Comparison of ENCODE assay signal across 20 cellular contexts in the genomic region with DNA sequence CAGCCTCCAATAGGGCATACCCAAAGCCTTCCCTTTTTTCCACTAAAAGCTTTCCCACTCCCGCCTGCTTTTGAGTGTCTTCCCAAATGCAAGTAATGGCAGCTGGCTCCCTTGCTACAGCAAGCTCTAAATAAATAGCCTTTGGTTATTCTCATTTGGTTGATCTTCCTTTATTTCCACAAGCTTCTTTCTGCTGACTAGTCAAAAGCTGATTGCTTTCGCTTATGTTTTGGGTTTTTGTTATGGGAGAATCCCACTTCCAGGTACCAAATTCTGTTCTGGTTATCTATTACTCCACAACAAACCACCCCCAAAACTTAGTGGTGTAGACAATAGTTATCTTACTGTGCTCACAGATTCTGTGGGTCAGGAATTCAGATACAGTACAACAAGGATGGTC. TPM values are rescaled to one million over a fixed set of nuclear protein-coding genes. Genes with fewer than 3 reads are reported as not detected.
A peak's percentile ranks its signal among the peaks of the same experiment; 100 is the strongest.
DNase-seq lines count a peak whose midpoint lies in the region; ATAC-seq and TF ChIP-seq lines count a peak whose summit lies in the region.
"Had no signal": no experiment of that assay in that cellular context is flagged by ENCODE, and none has a peak within 500 bp of the region (broad histone marks: within the 10 kb centered on the region; RNA-seq: fewer than 3 reads in every experiment).

No MANE protein-coding gene starts in this region.

- H2BK20ac ChIP-seq in IMR-90 (ENCODE audit: low read depth, low read length): no peak overlapping the region

- H2BK5ac ChIP-seq in IMR-90 (ENCODE audit: low read depth, low read length, poor library complexity, severe bottlenecking): no peak overlapping the region

- no peak overlapping the region for H2AK9ac ChIP-seq in IMR-90 (replicated peaks; ENCODE audit: low read depth, low read length, poor library complexity)

- H4K91ac ChIP-seq in IMR-90 (ENCODE audit: insufficient read depth, low read depth, low read length): no peak overlapping the region

- no peaks in the 10 kb centered on the region for H3K9me2 ChIP-seq in hepatocyte (replicated peaks; ENCODE audit: insufficient read depth)

- H2AFZ ChIP-seq in IMR-90 (replicated peaks; ENCODE audit: low read length, poor library complexity): no peak overlapping the region
- H2AFZ ChIP-seq in hepatocyte: no peak overlapping the region
- H2AFZ ChIP-seq: GM23248 had no signal

- no peak overlapping the region for H3K9ac ChIP-seq in IMR-90 (ENCODE audit: low read depth, low read length)
- H3K9ac ChIP-seq: GM23248 had no signal

- H3K9me3 ChIP-seq in IMR-90 (ENCODE audit: control insufficient read depth, insufficient read depth, low read length) (no peaks in the 10 kb centered on the region), hepatocyte (ENCODE audit: low read depth) (no peaks in the 10 kb centered on the region), tibial nerve (peaks cover 0 to 11% (median 0%) of the 10 kb centered on the region in 4 donors)

- H2AK5ac ChIP-seq in IMR-90 (ENCODE audit: low read depth, low read length): no peak overlapping the region

- no peaks in the 10 kb centered on the region for H3K79me2 ChIP-seq in hepatocyte

- no peak for TF ChIP-seq RAD21 in IMR-90 (IDR thresholded peaks at IDR 0.05; ENCODE audit: low read length)

- H3K23ac ChIP-seq in IMR-90 (ENCODE audit: low read depth, low read length): no peak overlapping the region

- in situ Hi-C loops in IMR-90 (cut with MboI; ENCODE audit: low sequenced_read_pairs): no loop called here

- H4K5ac ChIP-seq in IMR-90 (ENCODE audit: low read depth, low read length): no peak overlapping the region

- H3K27ac ChIP-seq in IMR-90 (ENCODE audit: insufficient read depth, low read length) (no peak overlapping the region), RWPE1 (peak overlapping the region; percentile 86; the same call in 1 of the 2 replicates), hepatocyte (peak overlapping the region; percentile 42), tibial nerve (no peak overlapping the region)
- H3K27ac ChIP-seq: C4-2B, GM23248, HL-60 had no signal

- no peak for TF ChIP-seq EP300 in tibial nerve (IDR thresholded peaks at IDR 0.05)

- no peaks in the 10 kb centered on the region for H3K79me1 ChIP-seq in IMR-90 (ENCODE audit: low read depth in 1 of 2, low read length in 2 of 2)

- intact Hi-C loops in IMR-90 (cut with micrococcal nuclease): no loop called here

- no peak overlapping the region for H2BK15ac ChIP-seq in IMR-90 (ENCODE audit: low read depth, low read length)

- BruUV-seq in IMR-90 (replicated peaks; lab: Mats Ljungman, UMichigan): no TSS peak

- no peak overlapping the region for H3K4me3 ChIP-seq in IMR-90 (ENCODE audit: insufficient read depth, low read depth, low read length)
- H3K4me3 ChIP-seq in hepatocyte: no peak overlapping the region
- H3K4me3 ChIP-seq in tibial nerve: no peak overlapping the region
- H3K4me3 ChIP-seq: GM23248 had no signal

- H3K14ac ChIP-seq in IMR-90 (replicated peaks; ENCODE audit: low read depth, low read length): no peak overlapping the region

- no peak overlapping the region for H3K56ac ChIP-seq in IMR-90 (ENCODE audit: extremely low read depth, insufficient read depth, low read length)

- dilution Hi-C loops in IMR-90 (cut with HindIII; ENCODE audit: low sequenced_read_pairs, unreplicated experiment): no loop called here

- H3K9me1 ChIP-seq in IMR-90 (ENCODE audit: insufficient read depth, low read length): no peaks in the 10 kb centered on the region

- H3K36me3 ChIP-seq in IMR-90 (ENCODE audit: control insufficient read depth, insufficient read depth, low read length) (no peaks in the 10 kb centered on the region), hepatocyte (replicated peaks; ENCODE audit: insufficient read depth, low read depth) (no peaks in the 10 kb centered on the region), tibial nerve (no peaks in the 10 kb centered on the region)

- no CpG with 5 or more reads among the region's 2 CpGs for WGBS in IMR-90 (ENCODE audit: extremely low coverage in 2 of 2, insufficient read length in 1 of 2), 2 experiments
- 97% methylated on average over 2 of the region's 2 CpGs for WGBS in hepatocyte (ENCODE audit: low lambda C conversion rate, missing lambda C conversion rate)
- WGBS in tibial nerve, 2 donors: 91 to 98% methylated on average over 2 of the region's 2 CpGs

- no peak overlapping the region for H4K8ac ChIP-seq in IMR-90 (ENCODE audit: low read depth in 2 of 2, low read length in 2 of 2)

- DNase-seq in IMR-90 (no peak), RWPE1 (ENCODE audit: low spot score) (no peak), hepatocyte (ENCODE audit: low spot score) (no peak), NCI-H1092 treated with DMSO at 0.1 percent for 48 hours (lab: John Stamatoyannopoulos, UW) (no peak), NCI-H1048 (lab: John Stamatoyannopoulos, UW) (no peak), tibial nerve (ENCODE audit: low spot score in 2 of 2) (no peak)
- DNase-seq: Caco-2; CD4-positive, alpha-beta T cell; DMS153; DMS79; GDM1; GM23248; HCEC 1CT had no signal

- H2BK120ac ChIP-seq in IMR-90 (ENCODE audit: low read depth, low read length): no peak overlapping the region

- TF ChIP-seq POLR2A in IMR-90 (IDR thresholded peaks at IDR 0.05; ENCODE audit: low read depth, low read length) (no peak), tibial nerve (IDR thresholded peaks at IDR 0.05) (no peak)

- no peak overlapping the region for H3K4me2 ChIP-seq in IMR-90 (ENCODE audit: low read depth, low read length)
- no peak overlapping the region for H3K4me2 ChIP-seq in hepatocyte

- CTCF ChIA-PET in IMR-90 (lab: Yijun Ruan, JAX): no interaction called here
- CTCF ChIA-PET in RWPE1 (lab: Yijun Ruan, JAX): no interaction called here

- TF ChIP-seq CTCF in IMR-90 (conservative IDR thresholded peaks at IDR 0.05; ENCODE audit: low read depth, low read length) (no peak), RWPE1 (conservative IDR thresholded peaks at IDR 0.05; ENCODE audit: low read depth) (no peak), hepatocyte (IDR thresholded peaks at IDR 0.05; ENCODE audit: poor library complexity) (no peak), tibial nerve (IDR thresholded peaks at IDR 0.05) (no peak)

- no peak overlapping the region for H3K18ac ChIP-seq in IMR-90 (ENCODE audit: low read depth, low read length)

- H3K4ac ChIP-seq in IMR-90 (ENCODE audit: low read depth, low read length): no peak overlapping the region

- no peak for ATAC-seq in IMR-90 (ENCODE audit: low read depth)

- POLR2A ChIA-PET in IMR-90 (lab: Charles Lee; ENCODE audit: unreplicated experiment): no interaction called here
- POLR2A ChIA-PET in RWPE1 (lab: Yijun Ruan, JAX; ENCODE audit: low non-redundant PET): no interaction called here

- no peaks in the 10 kb centered on the region for H4K20me1 ChIP-seq in IMR-90 (ENCODE audit: insufficient read depth, low read length)
- H4K20me1 ChIP-seq in hepatocyte (ENCODE audit: insufficient read depth, poor library complexity, severe bottlenecking): no peaks in the 10 kb centered on the region

- H3K27me3 ChIP-seq in IMR-90 (ENCODE audit: control insufficient read depth, insufficient read depth, low read length) (no peaks in the 10 kb centered on the region), hepatocyte (no peaks in the 10 kb centered on the region), tibial nerve (no peaks in the 10 kb centered on the region)

- H3K4me1 ChIP-seq in IMR-90 (ENCODE audit: control insufficient read depth, insufficient read depth, low read length) (no peaks in the 10 kb centered on the region), hepatocyte (ENCODE audit: insufficient read depth) (peaks cover 9% of the 10 kb centered on the region), tibial nerve (no peaks in the 10 kb centered on the region)

TF ChIP-seq in IMR-90, 13 proteins besides CTCF, POLR2A, EP300 and RAD21:
- TF ChIP-seq CHD1 (IDR thresholded peaks at IDR 0.05; ENCODE audit: low read depth, low read length) (no peak), MAFK (IDR thresholded peaks at IDR 0.05; ENCODE audit: low read depth, low read length) (peak; percentile 76)

RNA-seq across cellular contexts. Expression of gene SP5, which starts 22.3 kb away (rescaled TPM):
- total RNA-seq in IMR-90 (2012; rRNA removed) (not detected in 2 replicates), hepatocyte (1.0 and 1.9 TPM in 2 replicates), tibial nerve (10 to 100 TPM in 1 of 4 donors, 1 to 10 TPM in 3; 6.6 to 14.1 (median 8.4) TPM)
- polyA plus RNA-seq in IMR-90 (2012; rRNA removed) (not detected in 2 replicates), hepatocyte (1.8 and 2.4 TPM in 2 replicates)
- not detected in 2 replicates for polyA plus RNA-seq in IMR-90 (2012; cell fraction: cytosol; rRNA removed)
- not detected in 2 replicates for polyA plus RNA-seq in IMR-90 (2012; cell fraction: nucleus; rRNA removed; ENCODE audit: low replicate concordance)
- total RNA-seq: CD4-positive, alpha-beta T cell; GM23248; H4; HT1080 had no signal
- polyA plus RNA-seq: BJ, GM23248, IgD-negative memory B cell had no signal

RNA-seq across cellular contexts. Expression of gene ERICH2, which starts 32.8 kb away (rescaled TPM):
- total RNA-seq in IMR-90 (2012; rRNA removed) (not detected in 2 replicates), hepatocyte (0.52 TPM in 1 of 2 replicates, not detected in the other), tibial nerve (under 1 TPM in 1 of 4 donors, not detected in 3; 0.98 TPM)
- polyA plus RNA-seq in IMR-90 (2012; rRNA removed) (not detected in 2 replicates), hepatocyte (1.9 and 3.1 TPM in 2 replicates)
- polyA plus RNA-seq in IMR-90 (2012; cell fraction: cytosol; rRNA removed): not detected in 2 replicates
- not detected in 2 replicates for polyA plus RNA-seq in IMR-90 (2012; cell fraction: nucleus; rRNA removed; ENCODE audit: low replicate concordance)
- total RNA-seq: CD4-positive, alpha-beta T cell; Daoy; GM23248; HT1080 had no signal
- polyA plus RNA-seq: BJ, GM23248, IgD-negative memory B cell had no signal

Comparison
In these comparisons a context has a peak if more than half of its experiments do, and no peak if none do; other contexts are left out.
1. H3K27ac ChIP-seq: peak in RWPE1 (single experiment) and hepatocyte (single experiment); none in IMR-90 (single experiment) and tibial nerve (0 of 4).